8 cellular contexts compared by ENCODE assay signal in the genomic region with DNA sequence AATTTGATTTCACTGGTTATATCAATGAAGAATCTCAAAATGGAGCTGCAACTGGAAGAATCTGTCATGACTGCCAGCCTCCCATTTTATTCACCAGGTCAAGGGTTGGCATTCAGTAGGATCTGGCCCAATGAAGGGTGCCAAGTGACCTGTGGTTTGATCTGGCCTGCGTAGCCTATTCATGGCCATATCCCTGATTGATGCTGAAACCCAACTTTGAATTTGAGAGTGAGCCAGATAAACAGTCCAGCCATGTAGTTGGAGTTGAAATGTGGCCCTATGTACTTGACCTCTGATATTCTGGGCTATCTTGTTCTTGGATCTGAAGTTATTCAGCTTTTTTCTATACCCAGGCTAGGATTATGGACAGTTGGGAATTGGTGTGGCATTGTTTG. TPM values are rescaled to one million over a fixed set of nuclear protein-coding genes. Genes with fewer than 3 reads are reported as not detected.
DNase-seq lines count a peak whose midpoint lies in the region; ATAC-seq and TF ChIP-seq lines count a peak whose summit lies in the region.

No MANE protein-coding gene starts in this region.

- H3K36me3 Mint-ChIP-seq in activated T-cell treated with anti-CD3 and anti-CD28 coated beads, Interleukin-2, amount 50 U/mL, for 24 hours (ENCODE audit: low read depth), result peaks cover 33% of the 10 kb centered on the region

- peak; percentile 69 for ATAC-seq in left lobe of liver
- no peak for ATAC-seq in HG02840 (IDR thresholded peaks at IDR 0.05; ENCODE audit: low FRiP score, unreplicated experiment)
- no peak for ATAC-seq in HG03045 (IDR thresholded peaks at IDR 0.05; ENCODE audit: unreplicated experiment)

- intact Hi-C loops in adrenal gland (cut with DNase I) (no loop called here), tibial artery (cut with DNase I; ENCODE audit: low total_unique reads) (no loop called here)

- peak overlapping the region; percentile 79 for H3K27ac Mint-ChIP-seq in activated T-cell treated with anti-CD3 and anti-CD28 coated beads, Interleukin-2, amount 50 U/mL, for 24 hours

- TF ChIP-seq CTCF in adrenal gland (IDR thresholded peaks at IDR 0.05) (no peak), tibial artery (IDR thresholded peaks at IDR 0.05) (no peak)

- H3K4me1 ChIP-seq in adrenal gland (replicated peaks in 1 of 2) (peaks cover 17 to 54% of the 10 kb centered on the region in 2 donors), tibial artery (peaks cover 0 to 62% (median 19%) of the 10 kb centered on the region in 4 donors)

- 17 to 38% (median 31%) methylated on average over 1 of the region's 1 CpG for WGBS in adrenal gland, 4 donors

- peak overlapping the region in 4 of 5 donors; percentile 96 to 99 (median 97) for H3K27ac ChIP-seq in adrenal gland
- peak overlapping the region; percentile 99 to 100 for H3K27ac ChIP-seq in tibial artery

- no peaks in the 10 kb centered on the region for H3K27me3 Mint-ChIP-seq in activated T-cell treated with anti-CD3 and anti-CD28 coated beads, Interleukin-2, amount 50 U/mL, for 24 hours

- no peak for DNase-seq in activated T-cell treated with anti-CD3 and anti-CD28 coated beads, Interleukin-2, amount 50 U/mL, for 24 hours
- no peak for DNase-seq in activated T-cell treated with anti-CD3 and anti-CD28 coated beads for 4 hours
- peak; percentile 18 to 79 (median 64) for DNase-seq in adrenal gland
- peak; percentile 88 for DNase-seq in left lobe of liver (ENCODE audit: low spot score)
- DNase-seq in tibial artery, result no peak
- no peak for DNase-seq in MV-4-11 (lab: John Stamatoyannopoulos, UW)

- TF ChIP-seq POLR2A in adrenal gland (IDR thresholded peaks at IDR 0.05), result peak in 1 of 2 donors; percentile 40

- H3K9me3 ChIP-seq in adrenal gland (replicated peaks in 1 of 3), result no peaks in the 10 kb centered on the region
- no peaks in the 10 kb centered on the region for H3K9me3 ChIP-seq in tibial artery

- H3K27me3 ChIP-seq in adrenal gland, result no peaks in the 10 kb centered on the region
- no peaks in the 10 kb centered on the region for H3K27me3 ChIP-seq in tibial artery

- peaks cover 66% of the 10 kb centered on the region for H3K4me1 Mint-ChIP-seq in activated T-cell treated with anti-CD3 and anti-CD28 coated beads, Interleukin-2, amount 50 U/mL, for 24 hours (ENCODE audit: low read depth)

- H3K9me3 Mint-ChIP-seq in activated T-cell treated with anti-CD3 and anti-CD28 coated beads, Interleukin-2, amount 50 U/mL, for 24 hours, result no peaks in the 10 kb centered on the region

- peak overlapping the region in 1 of 4 donors; percentile 81 for H3K4me3 ChIP-seq in adrenal gland
- H3K4me3 ChIP-seq in tibial artery, result peak overlapping the region; percentile 83 to 100

- H3K4me3 Mint-ChIP-seq in activated T-cell treated with anti-CD3 and anti-CD28 coated beads, Interleukin-2, amount 50 U/mL, for 24 hours, result peak overlapping the region; percentile 99

- H3K36me3 ChIP-seq in adrenal gland (replicated peaks in 1 of 2) (no peaks in the 10 kb centered on the region), tibial artery (peaks cover 0 to 5% (median 0%) of the 10 kb centered on the region in 3 donors)

RNA-seq across cellular contexts. Expression of gene MKLN1, which starts 1.5 kb away (rescaled TPM):
- total RNA-seq in adrenal gland, result 10 to 100 TPM; 38.0 to 81.2 (median 63.9) TPM
- polyA plus RNA-seq in adrenal gland, result 10 to 100 TPM; 20.7 to 37.6 (median 25.5) TPM
- 27.9 TPM for total RNA-seq in left lobe of liver

Comparison
In these comparisons a context has a peak if more than half of its experiments do, and no peak if none do; other contexts are left out.
1. DNase-seq: peak in adrenal gland (7 of 7) and left lobe of liver (single experiment); none in activated T-cell treated with anti-CD3 and anti-CD28 coated beads, Interleukin-2, amount 50 U/mL, for 24 hours (single experiment), activated T-cell treated with anti-CD3 and anti-CD28 coated beads for 4 hours (single experiment), tibial artery (0 of 2) and MV-4-11 (single experiment).